In the genomic region with DNA sequence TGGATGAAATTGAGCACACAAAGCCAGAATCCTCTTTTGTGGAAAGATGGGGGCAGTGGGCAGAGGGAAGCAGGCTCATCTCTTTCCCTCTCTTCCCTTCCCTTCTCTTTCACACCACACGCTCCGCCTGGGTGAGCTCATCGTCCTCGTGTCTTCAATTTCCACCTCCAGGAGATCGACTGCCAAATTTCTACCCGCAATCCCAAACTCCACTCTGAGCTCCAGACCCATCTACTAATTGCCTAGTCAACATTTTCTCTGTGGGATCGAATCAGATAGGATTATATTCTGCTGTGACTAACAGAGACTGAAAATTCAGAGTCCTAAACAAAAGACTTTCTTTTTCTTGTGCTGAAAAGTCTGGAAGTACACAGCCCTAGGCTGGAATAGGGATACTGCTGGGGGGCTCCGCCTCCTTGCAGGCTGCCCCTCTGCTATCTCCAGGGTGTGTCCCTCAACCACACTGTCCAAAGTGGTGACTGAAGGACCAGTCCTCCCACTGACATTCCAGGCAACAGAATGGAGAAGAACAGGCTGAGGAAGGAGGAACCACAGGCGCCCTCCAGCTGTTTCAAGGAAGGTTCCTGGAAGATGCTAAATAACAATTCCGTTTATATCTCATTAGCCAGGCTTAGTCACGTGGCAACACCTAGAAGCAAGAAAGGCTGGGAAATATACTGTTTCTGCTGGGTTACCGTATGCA, we compare ENCODE assay signal across 5 cellular contexts. TPM values are rescaled to one million over a fixed set of nuclear protein-coding genes. Genes with fewer than 3 reads are reported as not detected.
DNase-seq lines count a peak whose midpoint lies in the region; ATAC-seq and TF ChIP-seq lines count a peak whose summit lies in the region.

No MANE protein-coding gene starts in this region.

- TF ChIP-seq EP300 in tibial nerve (IDR thresholded peaks at IDR 0.05), result peak in 1 of 2 donors; percentile 42

- H3K27me3 ChIP-seq in NT2/D1 (ENCODE audit: insufficient read depth, insufficient read length) (peaks cover 5% of the 10 kb centered on the region), tibial nerve (no peaks in the 10 kb centered on the region)

- no peak overlapping the region for H3K4me3 ChIP-seq in NT2/D1 (ENCODE audit: insufficient read length, low read depth)
- H3K4me3 ChIP-seq in tibial nerve, result no peak overlapping the region

- peaks cover 14% of the 10 kb centered on the region for H3K4me1 ChIP-seq in NT2/D1 (ENCODE audit: insufficient read depth, insufficient read length)
- H3K4me1 ChIP-seq in tibial nerve, result peaks cover 0 to 19% (median 0%) of the 10 kb centered on the region in 4 donors

- WGBS in tibial nerve, 2 donors, result 23 to 27% methylated on average over 12 of the region's 12 CpGs

- peak; percentile 52 for ATAC-seq in Right ventricle myocardium superior (ENCODE audit: poor library complexity)
- ATAC-seq in GM21717 (IDR thresholded peaks at IDR 0.05; ENCODE audit: unreplicated experiment), result no peak
- no peak for ATAC-seq in GM18907 (IDR thresholded peaks at IDR 0.05; ENCODE audit: unreplicated experiment)

- peak overlapping the region in 3 of 4 donors; percentile 34 to 74 (median 60) for H3K27ac ChIP-seq in tibial nerve

- H3K36me3 ChIP-seq in NT2/D1 (ENCODE audit: insufficient read depth, insufficient read length, low read length) (no peaks in the 10 kb centered on the region), tibial nerve (no peaks in the 10 kb centered on the region)

- peak overlapping the region; percentile 1 for H3K9ac ChIP-seq in NT2/D1 (ENCODE audit: insufficient read length, low read depth)

- TF ChIP-seq CTCF in tibial nerve (IDR thresholded peaks at IDR 0.05), result no peak

- intact Hi-C loops in Right ventricle myocardium superior (cut with DNase I), result no loop called here

- DNase-seq in NT2/D1 (ENCODE audit: low read depth, low spot score) (no peak), Right ventricle myocardium superior (peak; percentile 50), tibial nerve (ENCODE audit: low spot score in 2 of 2) (peak in 1 of 2 donors; percentile 57)

- TF ChIP-seq POLR2A in tibial nerve (IDR thresholded peaks at IDR 0.05), result no peak

- H3K9me3 ChIP-seq in NT2/D1 (ENCODE audit: insufficient read depth, low read length) (no peaks in the 10 kb centered on the region), tibial nerve (no peaks in the 10 kb centered on the region)

RNA-seq across cellular contexts. Expression of gene HSPA12B, which starts 5.0 kb away (rescaled TPM):
- total RNA-seq in Right ventricle myocardium superior (16.6 TPM), tibial nerve (10 to 100 TPM; 12.7 to 30.9 (median 18.7) TPM)

RNA-seq across cellular contexts. Expression of gene SIGLEC1, which starts 15.1 kb away (rescaled TPM):
- 9.6 TPM for total RNA-seq in Right ventricle myocardium superior
- total RNA-seq in tibial nerve, result 10 to 100 TPM in 3 of 4 donors, 1 to 10 TPM in 1; 5.2 to 33.9 (median 13.1) TPM

RNA-seq across cellular contexts. Expression of gene ADISSP, which starts 40.1 kb away (rescaled TPM):
- total RNA-seq in Right ventricle myocardium superior (11.3 TPM), tibial nerve (10 to 100 TPM; 14.4 to 32.4 (median 22.2) TPM)

RNA-seq across cellular contexts. Expression of gene ADAM33, which starts 45.7 kb away (rescaled TPM):
- total RNA-seq in Right ventricle myocardium superior (12.6 TPM), tibial nerve (100 to 1,000 TPM; 162 to 385 (median 274) TPM)

RNA-seq across cellular contexts. Expression of gene SPEF1, which starts 53.8 kb away (rescaled TPM):
- total RNA-seq in Right ventricle myocardium superior (0.32 TPM), tibial nerve (1 to 10 TPM in 2 of 4 donors, not detected in 2; 1.1 to 1.8 TPM)
